ENCODE assay signal across 1 cellular context in the genomic region with DNA sequence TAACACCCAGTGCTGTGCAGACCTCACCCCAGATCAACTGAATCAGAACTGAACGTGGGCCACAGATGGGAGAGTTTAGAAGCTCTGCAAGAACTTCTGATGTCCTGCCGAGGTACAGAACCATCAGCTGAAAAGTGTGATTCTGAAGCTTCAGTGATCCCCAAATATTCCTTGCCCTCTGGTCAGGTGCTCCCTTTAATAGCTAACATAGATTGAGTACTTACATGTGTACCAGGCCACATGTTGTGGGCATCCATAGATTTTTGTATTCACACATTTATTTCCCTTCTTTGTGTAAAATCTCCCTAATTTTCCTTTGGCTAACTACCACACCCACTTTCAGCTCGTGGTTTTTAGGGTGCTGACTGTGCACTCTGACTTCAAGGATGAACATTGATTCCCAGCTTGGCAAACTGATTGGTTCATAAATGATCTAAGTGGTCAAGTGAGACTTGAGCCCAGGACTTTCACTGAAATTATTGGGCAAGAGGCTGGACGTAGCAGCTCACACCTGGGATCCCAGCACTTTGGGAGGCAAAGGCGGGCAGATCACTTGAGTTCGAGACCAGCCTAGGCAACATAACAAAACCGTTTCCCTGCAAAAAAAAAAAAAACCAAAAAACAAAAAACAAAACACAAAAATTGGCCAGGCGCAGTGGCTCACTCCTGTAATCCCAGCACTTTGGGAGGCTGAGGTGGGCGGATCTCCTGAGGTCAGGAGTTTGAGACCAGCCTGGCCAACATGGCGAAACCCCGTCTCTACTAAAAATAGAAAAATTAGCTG.
TF ChIP-seq lines count a peak whose summit lies in the region.

No MANE protein-coding gene starts in this region.

TF ChIP-seq in H1, 55 proteins besides CTCF, POLR2A, EP300 and RAD21:
- TF ChIP-seq POLR2AphosphoS5 (IDR thresholded peaks at IDR 0.05; ENCODE audit: low read depth, low read length), result no peak
- TF ChIP-seq JUN (IDR thresholded peaks at IDR 0.05; ENCODE audit: low read depth, low read length), result no peak
- no peak for TF ChIP-seq KDM1A (IDR thresholded peaks at IDR 0.05; ENCODE audit: borderline replicate concordance, low read length)
- TF ChIP-seq, protein P1, sequence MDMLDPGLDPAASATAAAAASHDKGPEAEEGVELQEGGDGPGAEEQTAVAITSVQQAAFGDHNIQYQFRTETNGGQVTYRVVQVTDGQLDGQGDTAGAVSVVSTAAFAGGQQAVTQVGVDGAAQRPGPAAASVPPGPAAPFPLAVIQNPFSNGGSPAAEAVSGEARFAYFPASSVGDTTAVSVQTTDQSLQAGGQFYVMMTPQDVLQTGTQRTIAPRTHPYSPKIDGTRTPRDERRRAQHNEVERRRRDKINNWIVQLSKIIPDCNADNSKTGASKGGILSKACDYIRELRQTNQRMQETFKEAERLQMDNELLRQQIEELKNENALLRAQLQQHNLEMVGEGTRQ (IDR thresholded peaks at IDR 0.05; ENCODE audit: low read length), result no peak
- no peak for TF ChIP-seq TBP (IDR thresholded peaks at IDR 0.05; ENCODE audit: low read depth, low read length)
- no peak for TF ChIP-seq SP1 (IDR thresholded peaks at IDR 0.05; ENCODE audit: low read depth, low read length)
- TF ChIP-seq, protein P2, sequence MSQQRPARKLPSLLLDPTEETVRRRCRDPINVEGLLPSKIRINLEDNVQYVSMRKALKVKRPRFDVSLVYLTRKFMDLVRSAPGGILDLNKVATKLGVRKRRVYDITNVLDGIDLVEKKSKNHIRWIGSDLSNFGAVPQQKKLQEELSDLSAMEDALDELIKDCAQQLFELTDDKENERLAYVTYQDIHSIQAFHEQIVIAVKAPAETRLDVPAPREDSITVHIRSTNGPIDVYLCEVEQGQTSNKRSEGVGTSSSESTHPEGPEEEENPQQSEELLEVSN (IDR thresholded peaks at IDR 0.05), result no peak
- TF ChIP-seq CREB1 (IDR thresholded peaks at IDR 0.05), result no peak
- TF ChIP-seq SRF (IDR thresholded peaks at IDR 0.05; ENCODE audit: low read depth, low read length), result no peak
- no peak for TF ChIP-seq JUND (IDR thresholded peaks at IDR 0.05; ENCODE audit: low read length)
- TF ChIP-seq, protein P3, sequence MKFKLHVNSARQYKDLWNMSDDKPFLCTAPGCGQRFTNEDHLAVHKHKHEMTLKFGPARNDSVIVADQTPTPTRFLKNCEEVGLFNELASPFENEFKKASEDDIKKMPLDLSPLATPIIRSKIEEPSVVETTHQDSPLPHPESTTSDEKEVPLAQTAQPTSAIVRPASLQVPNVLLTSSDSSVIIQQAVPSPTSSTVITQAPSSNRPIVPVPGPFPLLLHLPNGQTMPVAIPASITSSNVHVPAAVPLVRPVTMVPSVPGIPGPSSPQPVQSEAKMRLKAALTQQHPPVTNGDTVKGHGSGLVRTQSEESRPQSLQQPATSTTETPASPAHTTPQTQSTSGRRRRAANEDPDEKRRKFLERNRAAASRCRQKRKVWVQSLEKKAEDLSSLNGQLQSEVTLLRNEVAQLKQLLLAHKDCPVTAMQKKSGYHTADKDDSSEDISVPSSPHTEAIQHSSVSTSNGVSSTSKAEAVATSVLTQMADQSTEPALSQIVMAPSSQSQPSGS (IDR thresholded peaks at IDR 0.05; ENCODE audit: low read length), result no peak
- TF ChIP-seq BRCA1 (IDR thresholded peaks at IDR 0.05; ENCODE audit: low read depth, low read length), result no peak
TF ChIP-seq in H1: peak in this region for 0.
